In genomic region chr20:64037498-64038213, GRCh38 we compare ENCODE assay signal across 9 cellular contexts. TPM values are rescaled to one million over a fixed set of nuclear protein-coding genes. Genes with fewer than 3 reads are reported as not detected.
A peak's percentile ranks its signal among the peaks of the same experiment; 100 is the strongest.
DNase-seq lines count a peak whose midpoint lies in the region; ATAC-seq and TF ChIP-seq lines count a peak whose summit lies in the region.
"Had no signal": no experiment of that assay in that cellular context is flagged by ENCODE, and none has a peak within 500 bp of the region (broad histone marks: within the 10 kb centered on the region; RNA-seq: fewer than 3 reads in every experiment).

No MANE protein-coding gene starts in this region.

- TF ChIP-seq CTCF in HCT116 (IDR thresholded peaks at IDR 0.05 in 2 of 3, conservative IDR thresholded peaks at IDR 0.05 in 1 of 3; ENCODE audit: borderline replicate concordance in 1 of 3, insufficient read depth in 1 of 3, low read depth in 2 of 3, low read length in 2 of 3) (no peak), WERI-Rb-1 (IDR thresholded peaks at IDR 0.05; ENCODE audit: low read depth, low read length) (no peak), transverse colon (IDR thresholded peaks at IDR 0.05) (no peak)

- TF ChIP-seq POLR2A in HCT116 (IDR thresholded peaks at IDR 0.05; ENCODE audit: borderline replicate concordance, extremely low read depth, insufficient read depth, insufficient read length) (no peak), transverse colon (IDR thresholded peaks at IDR 0.05) (no peak)

- no peak for TF ChIP-seq EP300 in transverse colon (IDR thresholded peaks at IDR 0.05; ENCODE audit: low read depth)

- peaks cover 0 to 60% (median 35%) of the 10 kb centered on the region in 11 experiments; a peak in 20 of 22 replicates for H4K20me1 ChIP-seq in BLaER1 treated with 17β-estradiol and CSF1 and Interleukin-3, amounts not matched to agents 10 nM and 100 nM
- no peaks in the 10 kb centered on the region for H4K20me1 ChIP-seq in HCT116 (ENCODE audit: insufficient read depth)

- H3K4me3 ChIP-seq in BLaER1 treated with 17β-estradiol and CSF1 and Interleukin-3, amounts not matched to agents 10 nM and 100 nM, result peak overlapping the region in 1 of 10 experiments; percentile 60; a peak in 3 of 20 replicates
- H3K4me3 ChIP-seq in HCT116 (replicated peaks in 1 of 2; ENCODE audit: low read depth in 1 of 2, low read length in 2 of 2) (no peak overlapping the region), WERI-Rb-1 (ENCODE audit: low read depth, low read length) (peak overlapping the region; percentile 49), iPS-15b (ENCODE audit: low read depth, low read length) (peak overlapping the region; percentile 58), SJCRH30 (no peak overlapping the region), transverse colon (peak overlapping the region in 2 of 4 donors; percentile 46 to 53)

- H3K79me2 ChIP-seq in HCT116 (ENCODE audit: insufficient read depth, low read length), result no peaks in the 10 kb centered on the region

- peak overlapping the region; percentile 95 to 100 (median 99); a peak in 21 of 22 replicates for H3K4me2 ChIP-seq in BLaER1 treated with 17β-estradiol and CSF1 and Interleukin-3, amounts not matched to agents 10 nM and 100 nM
- peak overlapping the region; percentile 96 for H3K4me2 ChIP-seq in HCT116 (ENCODE audit: low read length)

- ATAC-seq in HCT116, result no peak
- ATAC-seq in HG03342 (IDR thresholded peaks at IDR 0.05; ENCODE audit: unreplicated experiment), result no peak

- no peak overlapping the region for H2AFZ ChIP-seq in HCT116 (ENCODE audit: low read depth, low read length, poor library complexity, severe bottlenecking)

- WGBS in transverse colon (ENCODE audit: low coverage in 1 of 2), 2 donors, result 11 to 20% methylated on average over 1 to 34 of the region's 36 CpGs

- peaks cover 10 to 33% (median 25%) of the 10 kb centered on the region in 11 experiments for H3K36me3 ChIP-seq in BLaER1 treated with 17β-estradiol and CSF1 and Interleukin-3, amounts not matched to agents 10 nM and 100 nM
- H3K36me3 ChIP-seq in HCT116 (ENCODE audit: control insufficient read depth in 1 of 2, insufficient read depth in 2 of 2, low read length in 2 of 2), result no peaks in the 10 kb centered on the region; a peak in 1 of 4 replicates
- H3K36me3 ChIP-seq in WERI-Rb-1, result no peaks in the 10 kb centered on the region
- H3K36me3 ChIP-seq in iPS-15b (ENCODE audit: control insufficient read depth, insufficient read depth, low read length), result peaks cover 9% of the 10 kb centered on the region
- H3K36me3 ChIP-seq in SJCRH30, result peaks cover 16% of the 10 kb centered on the region
- H3K36me3 ChIP-seq in transverse colon, result peaks cover 0 to 14% (median 6%) of the 10 kb centered on the region in 4 donors

- H3K4me1 ChIP-seq in BLaER1 treated with 17β-estradiol and CSF1 and Interleukin-3, amounts not matched to agents 10 nM and 100 nM, result peaks cover 51 to 78% (median 73%) of the 10 kb centered on the region in 10 experiments
- H3K4me1 ChIP-seq in HCT116 (ENCODE audit: control insufficient read depth in 1 of 2, insufficient read depth in 2 of 2, low read length in 2 of 2) (peaks cover 3 to 21% of the 10 kb centered on the region in 2 experiments), iPS-15b (ENCODE audit: control insufficient read depth, insufficient read depth, low read length) (no peaks in the 10 kb centered on the region), SJCRH30 (peaks cover 33% of the 10 kb centered on the region), transverse colon (peaks cover 16 to 34% (median 24%) of the 10 kb centered on the region in 4 donors)

- CTCF ChIA-PET in HCT116 (lab: Charles Lee), result interaction anchor here (0.7 to 5.1 kb wide), 5 partner anchors 17 to 65 kb away, joined by 6 to 35 read pairs (median 9); partner anchors contain the start of genes PRPF6 and TCEA2

- no peak overlapping the region for H3K27ac ChIP-seq in BLaER1 treated with 17β-estradiol and CSF1 and Interleukin-3, amounts not matched to agents 10 nM and 100 nM
- H3K27ac ChIP-seq in HCT116 (ENCODE audit: low read depth, low read length), result no peak overlapping the region
- peak overlapping the region; percentile 45 for H3K27ac ChIP-seq in WERI-Rb-1
- no peak overlapping the region for H3K27ac ChIP-seq in SJCRH30
- H3K27ac ChIP-seq in transverse colon, result no peak overlapping the region

- no peak for TF ChIP-seq RAD21 in HCT116 (IDR thresholded peaks at IDR 0.05; ENCODE audit: low read depth)

- H3K9me2 ChIP-seq in HCT116 (ENCODE audit: insufficient read depth), result no peaks in the 10 kb centered on the region

- no TSS peak for BruUV-seq in HCT116 (replicated peaks; lab: Mats Ljungman, UMichigan)

- peaks cover 49 to 61% (median 56%) of the 10 kb centered on the region in 11 experiments for H3K27me3 ChIP-seq in BLaER1 treated with 17β-estradiol and CSF1 and Interleukin-3, amounts not matched to agents 10 nM and 100 nM
- no peaks in the 10 kb centered on the region for H3K27me3 ChIP-seq in HCT116 (ENCODE audit: insufficient read depth, low read length)
- H3K27me3 ChIP-seq in WERI-Rb-1 (ENCODE audit: insufficient read depth, low read depth, severe bottlenecking), result no peaks in the 10 kb centered on the region
- H3K27me3 ChIP-seq in iPS-15b (ENCODE audit: control insufficient read depth, insufficient read depth, low read length), result peaks cover 35% of the 10 kb centered on the region
- H3K27me3 ChIP-seq in SJCRH30, result peaks cover 19% of the 10 kb centered on the region
- H3K27me3 ChIP-seq in transverse colon, result peaks cover 66% of the 10 kb centered on the region

- H3K9ac ChIP-seq in BLaER1 treated with 17β-estradiol and CSF1 and Interleukin-3, amounts not matched to agents 10 nM and 100 nM, result 0 out of 22 replicates have a peak overlapping the region, but pooled peaks of 1 of the 11 experiments have one; percentile 41
- H3K9ac ChIP-seq in HCT116 (ENCODE audit: low read length) (no peak overlapping the region), iPS-15b (ENCODE audit: low read depth, low read length) (no peak overlapping the region)

- POLR2A ChIA-PET in HCT116 (lab: Charles Lee), result interaction anchor here (1.0 kb wide), 1 partner anchor 57 kb away, joined by 3 read pairs; the partner anchor contains the start of gene PRPF6

- RAD21 ChIA-PET in HCT116 (lab: Charles Lee; ENCODE audit: low non-redundant PET in 1 of 2, low total read pairs in 2 of 2, uncharacterized antibody in 2 of 2, unreplicated experiment in 2 of 2), result interaction anchor here in 1 of 2 experiments (0.9 to 1.0 kb wide), 2 partner anchors 25 to 500 kb away, joined by 3 to 5 read pairs; partner anchors contain the start of gene TCEA2

- H3K9me3 ChIP-seq in BLaER1 treated with 17β-estradiol and CSF1 and Interleukin-3, amounts not matched to agents 10 nM and 100 nM (replicated peaks in 1 of 11), result no peaks in the 10 kb centered on the region
- H3K9me3 ChIP-seq in HCT116 (ENCODE audit: control insufficient read depth in 1 of 2, insufficient read depth in 1 of 2, low read depth in 1 of 2, low read length in 2 of 2) (no peaks in the 10 kb centered on the region), WERI-Rb-1 (ENCODE audit: severe bottlenecking) (no peaks in the 10 kb centered on the region), iPS-15b (ENCODE audit: control insufficient read depth, insufficient read depth, low read length) (no peaks in the 10 kb centered on the region), SJCRH30 (replicated peaks) (no peaks in the 10 kb centered on the region), transverse colon (no peaks in the 10 kb centered on the region)

- intact Hi-C loops in HCT116 (cut with micrococcal nuclease), result no loop called here
- intact Hi-C loops in transverse colon (cut with DNase I; ENCODE audit: low total_unique reads), result loop anchor here (5.0 kb wide), 1 partner anchor 75 kb away; no protein-coding TSS in a partner anchor

- DNase-seq in HCT116 (ENCODE audit: low read depth, low spot score) (no peak), WERI-Rb-1 (peak; percentile 48), SJCRH30 (no peak), T-helper 9 cell (no peak), transverse colon (no peak)
- DNase-seq: NCI-H1092 treated with DMSO at 0.1 percent for 48 hours had no signal

- in situ Hi-C loops in transverse colon (cut with MboI; ENCODE audit: low pct_ligation_motif_present in 1 of 4, low pct_unique_long_range_greater_than_20kb in 1 of 4, low sequenced_read_pairs in 3 of 4), result no loop called here

TF ChIP-seq in HCT116, 20 proteins besides CTCF, POLR2A, EP300 and RAD21 (continues in another document):
- TF ChIP-seq ATF3 (IDR thresholded peaks at IDR 0.05) (no peak), EGR1 (IDR thresholded peaks at IDR 0.05; ENCODE audit: low read depth) (no peak)

RNA-seq across cellular contexts. Expression of gene C20orf204, which starts 1.7 kb away (rescaled TPM):
- total RNA-seq in HCT116 (2021; ENCODE audit: unreplicated experiment), result 2.5 TPM
- polyA plus RNA-seq in HCT116 (2012), result 0.47 and 0.61 TPM in 2 replicates
- total RNA-seq in SJCRH30 (2014; rRNA removed; shearing (Covaris generic)), result 2.0 and 3.0 TPM in 2 replicates
- total RNA-seq in transverse colon, result 10 to 100 TPM in 1 of 4 donors, 1 to 10 TPM in 1, under 1 TPM in 1, not detected in 1; 0.68 to 34.8 (median 1.4) TPM

RNA-seq across cellular contexts. Expression of gene SOX18, which starts 11.8 kb away (rescaled TPM):
- total RNA-seq in HCT116 (2021; ENCODE audit: unreplicated experiment), result 3.3 TPM
- polyA plus RNA-seq in HCT116 (2012), result 1.2 and 1.8 TPM in 2 replicates
- total RNA-seq in SJCRH30 (2014; rRNA removed; shearing (Covaris generic)), result 0.13 and 0.14 TPM in 2 replicates
- 10 to 100 TPM in 1 of 4 donors, 1 to 10 TPM in 3; 1.8 to 14.2 (median 6.5) TPM for total RNA-seq in transverse colon

RNA-seq across cellular contexts. Expression of gene TCEA2, which starts 25.3 kb away (rescaled TPM):
- total RNA-seq in HCT116 (2021; ENCODE audit: unreplicated experiment), result 29.7 TPM
- polyA plus RNA-seq in HCT116 (2012), result 37.7 and 40.4 TPM in 2 replicates
- total RNA-seq in SJCRH30 (2014; rRNA removed; shearing (Covaris generic)), result 12.6 and 16.9 TPM in 2 replicates
- 10 to 100 TPM in 3 of 4 donors, 1 to 10 TPM in 1; 5.6 to 94.3 (median 14.8) TPM for total RNA-seq in transverse colon

RNA-seq across cellular contexts. Expression of gene RGS19, which starts 41.7 kb away (rescaled TPM):
- total RNA-seq in HCT116 (2021; ENCODE audit: unreplicated experiment) (21.4 TPM), transverse colon (10 to 100 TPM in 2 of 4 donors, 1 to 10 TPM in 1, not detected in 1; 5.5 to 37.4 (median 10.8) TPM)
- 18.1 and 21.4 TPM in 2 replicates for polyA plus RNA-seq in HCT116 (2012)
- 17.2 and 18.8 TPM in 2 replicates for total RNA-seq in SJCRH30 (2014; rRNA removed; shearing (Covaris generic))

RNA-seq across cellular contexts. Expression of gene OPRL1, which starts 42.2 kb away (rescaled TPM):
- total RNA-seq in HCT116 (2021; ENCODE audit: unreplicated experiment), result 1.6 TPM
- 1.6 and 1.7 TPM in 2 replicates for polyA plus RNA-seq in HCT116 (2012)
- 0.28 and 0.43 TPM in 2 replicates for total RNA-seq in SJCRH30 (2014; rRNA removed; shearing (Covaris generic))
- total RNA-seq in transverse colon, result under 1 TPM in 2 of 4 donors, not detected in 2; 0.14 to 0.32 TPM

Comparison
In these comparisons a context has a peak if more than half of its experiments do, and no peak if none do; other contexts are left out.
1. H3K4me3 ChIP-seq: peak in WERI-Rb-1 (single experiment) and iPS-15b (single experiment); none in HCT116 (0 of 2) and SJCRH30 (single experiment).